Comparison of ENCODE assay signal across 8 cellular contexts in the genomic region with DNA sequence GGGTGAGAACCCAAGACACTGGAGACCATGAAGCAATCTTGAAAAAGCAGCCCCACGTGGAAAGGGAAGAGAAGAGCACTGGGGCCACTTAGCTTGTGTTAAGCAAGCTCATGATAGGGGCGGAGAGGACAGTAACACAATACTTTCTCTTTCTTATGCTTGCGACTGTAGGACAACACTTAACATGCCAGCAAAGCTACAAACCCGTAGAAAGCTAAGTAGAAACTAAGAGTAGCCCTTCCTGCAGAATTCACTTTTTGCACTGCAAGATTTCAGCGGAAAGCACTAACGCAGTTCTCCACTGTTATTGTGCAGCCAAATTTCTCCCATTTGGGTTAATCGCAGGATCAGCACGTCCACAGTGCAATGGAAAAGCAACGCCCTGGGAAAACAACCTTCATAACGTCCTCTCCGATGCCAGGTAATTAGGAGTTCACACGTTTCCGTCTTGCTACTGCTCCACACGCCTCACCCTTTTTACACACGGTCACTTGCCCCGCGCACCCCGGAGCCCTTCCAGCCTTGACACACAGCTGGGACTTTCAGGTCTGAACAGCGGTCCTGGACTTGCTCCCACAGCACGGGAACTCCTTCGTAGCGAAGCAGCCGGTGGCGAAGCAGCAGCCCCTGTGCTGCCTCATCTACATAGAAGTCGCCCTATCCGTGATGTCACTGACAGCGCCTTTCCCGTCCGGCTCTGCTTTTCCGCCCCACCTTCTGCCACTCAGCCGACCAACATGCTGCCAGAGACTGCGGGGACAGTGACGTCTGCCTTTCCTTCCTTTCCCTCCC.
DNase-seq lines count a peak whose midpoint lies in the region; ATAC-seq and TF ChIP-seq lines count a peak whose summit lies in the region.

No MANE protein-coding gene starts in this region.

- H3K36me3 ChIP-seq in NT2/D1 (ENCODE audit: insufficient read depth, insufficient read length, low read length) (no peaks in the 10 kb centered on the region), mucosa of rectum (ENCODE audit: control insufficient read depth in 2 of 2, insufficient read depth in 2 of 2, low read length in 2 of 2) (no peaks in the 10 kb centered on the region)

- H3K27me3 ChIP-seq in NT2/D1 (ENCODE audit: insufficient read depth, insufficient read length) (no peaks in the 10 kb centered on the region), mucosa of rectum (ENCODE audit: control insufficient read depth in 2 of 2, insufficient read depth in 2 of 2, low read length in 2 of 2) (peaks cover 0 to 3% of the 10 kb centered on the region in 2 donors)

- H3K9ac ChIP-seq in NT2/D1 (ENCODE audit: insufficient read length, low read depth) (peak overlapping the region; percentile 86), mucosa of rectum (ENCODE audit: low read depth in 1 of 2, low read length in 2 of 2) (peak overlapping the region; percentile 80 to 90)

- H3K36me3 Mint-ChIP-seq in CD14-positive monocyte = peaks cover 0 to 3% of the 10 kb centered on the region in 2 donors

- H3K27me3 Mint-ChIP-seq in CD14-positive monocyte (ENCODE audit: low read depth in 3 of 3) = peaks cover 13 to 28% (median 27%) of the 10 kb centered on the region in 3 donors

- peak overlapping the region; percentile 93 to 98 for H3K4me3 Mint-ChIP-seq in CD14-positive monocyte

- H3K4me3 ChIP-seq in NT2/D1 (ENCODE audit: insufficient read length, low read depth) = peak overlapping the region; percentile 39
- peak overlapping the region; percentile 80 to 85 for H3K4me3 ChIP-seq in mucosa of rectum (ENCODE audit: low read length in 2 of 2)

- TF ChIP-seq CTCF in CD14-positive monocyte (IDR thresholded peaks at IDR 0.05) = no peak

- H3K9me3 ChIP-seq in NT2/D1 (ENCODE audit: insufficient read depth, low read length) = peaks cover 6% of the 10 kb centered on the region; the same call in 1 of the 2 replicates
- H3K9me3 ChIP-seq in mucosa of rectum (ENCODE audit: control insufficient read depth in 2 of 2, low read length in 2 of 2) = no peaks in the 10 kb centered on the region

- intact Hi-C loops in CD14-positive monocyte (cut with micrococcal nuclease) = no loop called here

- H3K27ac ChIP-seq in epithelial cell of prostate (peak overlapping the region; percentile 92), mucosa of rectum (ENCODE audit: low read depth in 2 of 2, low read length in 2 of 2) (peak overlapping the region; percentile 89 to 95)

- H3K4me1 Mint-ChIP-seq in CD14-positive monocyte = peaks cover 37% of the 10 kb centered on the region

- no peaks in the 10 kb centered on the region for H3K4me1 ChIP-seq in NT2/D1 (ENCODE audit: insufficient read depth, insufficient read length)
- peaks cover 12% of the 10 kb centered on the region in 2 donors for H3K4me1 ChIP-seq in mucosa of rectum (ENCODE audit: control insufficient read depth in 2 of 2, insufficient read depth in 2 of 2, low read length in 2 of 2)

- ATAC-seq in GM19438 (IDR thresholded peaks at IDR 0.05; ENCODE audit: low read depth, unreplicated experiment) = peak; percentile 91

- H3K27ac Mint-ChIP-seq in CD14-positive monocyte = peak overlapping the region; percentile 94 to 100 (median 99)

- H3K9me3 Mint-ChIP-seq in CD14-positive monocyte = peaks cover 0 to 2% (median 2%) of the 10 kb centered on the region in 7 donors

- DNase-seq in CD14-positive monocyte (ENCODE audit: low spot score) (peak; percentile 82), HK-2 (ENCODE audit: unreplicated experiment) (peak; percentile 82), NT2/D1 (ENCODE audit: low read depth, low spot score) (peak; percentile 93), epithelial cell of prostate (ENCODE audit: low read depth, low spot score) (peak; percentile 90)
- DNase-seq in activated CD8-positive, alpha-beta memory T cell treated with anti-CD3 and anti-CD28 coated beads, Interleukin-2, amount 50 U/mL, for 48 hours = peak; percentile 94
- DNase-seq in stimulated activated CD8-positive, alpha-beta memory T cell treated with anti-CD3 and anti-CD28 coated beads, Interleukin-4, amount 100 ng/mL, for 24 hours (ENCODE audit: low read depth) = peak; percentile 61

Comparison
In these comparisons a context has a peak if more than half of its experiments do, and no peak if none do; other contexts are left out.
1. Peak in every context shown above with its lines: DNase-seq, ATAC-seq, H3K4me3 ChIP-seq and H3K27ac ChIP-seq.